In genomic region chr12:106107566-106107965, GRCh38 we compare ENCODE assay signal across 11 cellular contexts. TPM values are rescaled to one million over a fixed set of nuclear protein-coding genes. Genes with fewer than 3 reads are reported as not detected.
DNase-seq lines count a peak whose midpoint lies in the region; ATAC-seq and TF ChIP-seq lines count a peak whose summit lies in the region.
"Had no signal": no experiment of that assay in that cellular context is flagged by ENCODE, and none has a peak within 500 bp of the region (broad histone marks: within the 10 kb centered on the region; RNA-seq: fewer than 3 reads in every experiment).

No MANE protein-coding gene starts in this region.

- CTCF ChIA-PET in HEK293T (lab: Yijun Ruan, JAX), result interaction anchor here (0.6 to 1.2 kb wide), 2 partner anchors 26 to 159 kb away, joined by 3 read pairs; no protein-coding TSS in a partner anchor

- H3K9ac ChIP-seq in HUES48 (ENCODE audit: low read depth, low read length) (peak overlapping the region; percentile 35; the same call in 1 of the 2 replicates), subcutaneous abdominal adipose tissue (ENCODE audit: low read length in 5 of 5) (no peak overlapping the region)

- TF ChIP-seq POLR2A in esophagus muscularis mucosa (IDR thresholded peaks at IDR 0.05; ENCODE audit: low read depth), result no peak

- H3K36me3 ChIP-seq in HUES48 (ENCODE audit: control insufficient read depth, insufficient read depth, low read length) (0 out of 2 replicates have a peak, but pooled peaks cover 2% of the 10 kb centered on the region), brain microvascular endothelial cell (replicated peaks) (peaks cover 3% of the 10 kb centered on the region), subcutaneous abdominal adipose tissue (ENCODE audit: control insufficient read depth in 5 of 5, insufficient read depth in 5 of 5, low read length in 5 of 5) (peaks cover 0 to 20% (median 11%) of the 10 kb centered on the region in 5 donors), esophagus muscularis mucosa (peaks cover 0 to 26% (median 0%) of the 10 kb centered on the region in 4 donors)

- in situ Hi-C loops in brain microvascular endothelial cell (cut with HindIII; ENCODE audit: low pct_ligation_motif_present, low sequenced_read_pairs), result no loop called here

- no peaks in the 10 kb centered on the region for H3K9me3 ChIP-seq in HUES48 (ENCODE audit: control insufficient read depth, insufficient read depth, low read length)
- no peaks in the 10 kb centered on the region for H3K9me3 ChIP-seq in subcutaneous abdominal adipose tissue (ENCODE audit: control insufficient read depth in 5 of 5, low read length in 5 of 5)
- no peaks in the 10 kb centered on the region for H3K9me3 ChIP-seq in esophagus muscularis mucosa

- TF ChIP-seq CTCF in brain microvascular endothelial cell (IDR thresholded peaks at IDR 0.05; ENCODE audit: low read depth, low read length, missing control alignments), result no peak
- no peak for TF ChIP-seq CTCF in esophagus muscularis mucosa (IDR thresholded peaks at IDR 0.05)

- H3K4me3 ChIP-seq in HUES48 (ENCODE audit: low read depth, low read length) (no peak overlapping the region), brain microvascular endothelial cell (ENCODE audit: low read depth, low read length) (no peak overlapping the region), subcutaneous abdominal adipose tissue (ENCODE audit: low read depth in 1 of 5, low read length in 5 of 5) (no peak overlapping the region), esophagus muscularis mucosa (no peak overlapping the region)

- H3K27me3 ChIP-seq in HUES48 (ENCODE audit: control insufficient read depth, insufficient read depth, low read length) (no peaks in the 10 kb centered on the region), brain microvascular endothelial cell (replicated peaks) (no peaks in the 10 kb centered on the region), subcutaneous abdominal adipose tissue (ENCODE audit: control insufficient read depth in 5 of 5, insufficient read depth in 4 of 5, low read length in 5 of 5) (no peaks in the 10 kb centered on the region), esophagus muscularis mucosa (no peaks in the 10 kb centered on the region)

- peak; percentile 64 for DNase-seq in brain microvascular endothelial cell
- peak; percentile 58 for DNase-seq in kidney tubule cell (ENCODE audit: low spot score)
- DNase-seq in esophagus muscularis mucosa (ENCODE audit: extremely low spot score), result no peak
- DNase-seq in stimulated activated CD8-positive, alpha-beta memory T cell treated with anti-CD3 and anti-CD28 coated beads, Interleukin-4, amount 100 ng/mL, for 48 hours, result no peak
- DNase-seq in HEK293T (ENCODE audit: extremely low spot score), result no peak
- DNase-seq: NCI-H1694 treated with DMSO at 0.1 percent for 48 hours had no signal

- H3K27ac ChIP-seq in HUES48 (ENCODE audit: low read depth, low read length) (peak overlapping the region; percentile 97), brain microvascular endothelial cell (peak overlapping the region; percentile 77), subcutaneous abdominal adipose tissue (ENCODE audit: low read depth, low read length) (peak overlapping the region; percentile 20), esophagus muscularis mucosa (replicated peaks in 1 of 4) (no peak overlapping the region)
- H3K27ac ChIP-seq: VCaP had no signal

- POLR2A ChIA-PET in HEK293T (lab: Yijun Ruan, JAX), result interaction anchor here (1.3 to 1.8 kb wide), 2 partner anchors 11 to 32 kb away, joined by 5 read pairs; partner anchors contain the start of gene NUAK1

- TF ChIP-seq EP300 in esophagus muscularis mucosa (IDR thresholded peaks at IDR 0.05), result no peak

- peaks cover 61% of the 10 kb centered on the region for H3K4me1 ChIP-seq in HUES48 (ENCODE audit: control insufficient read depth, insufficient read depth, low read length)
- H3K4me1 ChIP-seq in subcutaneous abdominal adipose tissue (ENCODE audit: control insufficient read depth in 5 of 5, insufficient read depth in 5 of 5, low read length in 5 of 5), result peaks cover 7 to 66% (median 51%) of the 10 kb centered on the region in 5 donors
- H3K4me1 ChIP-seq in esophagus muscularis mucosa, result peaks cover 36 to 63% (median 48%) of the 10 kb centered on the region in 4 donors

- ATAC-seq in HG02678 (IDR thresholded peaks at IDR 0.05; ENCODE audit: unreplicated experiment), result no peak

- 90% methylated on average over 2 of the region's 2 CpGs for WGBS in esophagus muscularis mucosa

- intact Hi-C loops in esophagus muscularis mucosa (cut with DNase I), result no loop called here

TF ChIP-seq in HEK293T, 16 proteins besides CTCF, POLR2A, EP300 and RAD21:
- no peak for TF ChIP-seq FOXK2 (IDR thresholded peaks at IDR 0.05)
- TF ChIP-seq BHLHE40 (IDR thresholded peaks at IDR 0.05; ENCODE audit: borderline replicate concordance), result no peak
- no peak for TF ChIP-seq ELF4 (IDR thresholded peaks at IDR 0.05)
- TF ChIP-seq LEF1 (IDR thresholded peaks at IDR 0.05; ENCODE audit: borderline replicate concordance), result no peak
- no peak for TF ChIP-seq L3MBTL2 (conservative IDR thresholded peaks at IDR 0.05)
- TF ChIP-seq SUZ12 (IDR thresholded peaks at IDR 0.05), result no peak
- no peak for TF ChIP-seq HDGF (IDR thresholded peaks at IDR 0.05; ENCODE audit: borderline replicate concordance)
- no peak for TF ChIP-seq TARDBP (IDR thresholded peaks at IDR 0.05)
- TF ChIP-seq NFRKB (IDR thresholded peaks at IDR 0.05), result no peak
- no peak for TF ChIP-seq ZNF384 (IDR thresholded peaks at IDR 0.05)
- TF ChIP-seq FOXM1 (IDR thresholded peaks at IDR 0.05; ENCODE audit: borderline replicate concordance), result no peak
- no peak for TF ChIP-seq SP1 (IDR thresholded peaks at IDR 0.05)
- no peak for TF ChIP-seq FOXA1 (IDR thresholded peaks at IDR 0.05)
- TF ChIP-seq ARNT (IDR thresholded peaks at IDR 0.05), result no peak
- TF ChIP-seq, protein P1, sequence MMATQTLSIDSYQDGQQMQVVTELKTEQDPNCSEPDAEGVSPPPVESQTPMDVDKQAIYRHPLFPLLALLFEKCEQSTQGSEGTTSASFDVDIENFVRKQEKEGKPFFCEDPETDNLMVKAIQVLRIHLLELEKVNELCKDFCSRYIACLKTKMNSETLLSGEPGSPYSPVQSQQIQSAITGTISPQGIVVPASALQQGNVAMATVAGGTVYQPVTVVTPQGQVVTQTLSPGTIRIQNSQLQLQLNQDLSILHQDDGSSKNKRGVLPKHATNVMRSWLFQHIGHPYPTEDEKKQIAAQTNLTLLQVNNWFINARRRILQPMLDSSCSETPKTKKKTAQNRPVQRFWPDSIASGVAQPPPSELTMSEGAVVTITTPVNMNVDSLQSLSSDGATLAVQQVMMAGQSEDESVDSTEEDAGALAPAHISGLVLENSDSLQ (IDR thresholded peaks at IDR 0.05), result no peak
- no peak for TF ChIP-seq CTBP1 (IDR thresholded peaks at IDR 0.05; ENCODE audit: borderline replicate concordance)

RNA-seq across cellular contexts. Expression of gene NUAK1, which starts 31.2 kb away (rescaled TPM):
- total RNA-seq in esophagus muscularis mucosa, result 10 to 100 TPM in 2 of 4 donors, 1 to 10 TPM in 2; 7.1 to 19.8 (median 10.7) TPM
- total RNA-seq: activated T-helper 1 cell treated with anti-CD3 and anti-CD28 coated beads, Interleukin-12 subunit alpha, Interleukin-12 subunit beta, Interleukin-2, Interleukin-4 antibody, amounts not matched to agents 30 ng/mL and 10 ng/mL and 1 ng/mL, durations not matched to agents 14 hours and 24 hours and 36 hours had no signal

Comparison
In these comparisons a context has a peak if more than half of its experiments do, and no peak if none do; other contexts are left out.
1. H3K27ac ChIP-seq: peak in HUES48 (single experiment), brain microvascular endothelial cell (single experiment) and subcutaneous abdominal adipose tissue (single experiment); none in esophagus muscularis mucosa (0 of 4).
2. DNase-seq: peak in brain microvascular endothelial cell (single experiment) and kidney tubule cell (single experiment); none in esophagus muscularis mucosa (single experiment), stimulated activated CD8-positive, alpha-beta memory T cell treated with anti-CD3 and anti-CD28 coated beads, Interleukin-4, amount 100 ng/mL, for 48 hours (single experiment) and HEK293T (single experiment).